Comparison of ENCODE assay signal across 8 cellular contexts in the genomic region with DNA sequence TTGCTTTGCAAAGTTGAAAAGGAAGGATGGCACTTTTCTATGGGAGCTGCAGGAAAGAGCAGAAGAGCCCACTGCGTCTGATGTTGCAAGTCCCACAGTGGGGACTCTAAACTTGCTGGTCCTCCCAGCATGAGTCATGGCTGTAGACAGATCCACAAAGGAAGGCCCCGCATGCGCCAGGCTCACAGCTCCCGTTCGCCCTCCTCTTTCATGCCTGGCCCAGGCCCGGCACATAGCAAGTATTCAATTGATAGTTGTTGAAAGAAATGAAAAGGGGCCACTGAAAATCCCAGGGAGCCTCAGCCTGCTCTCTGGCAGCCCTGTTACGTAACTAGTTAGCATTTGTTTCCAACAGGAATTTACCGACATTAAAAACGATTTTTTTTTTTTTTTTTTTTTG. TPM values are rescaled to one million over a fixed set of nuclear protein-coding genes. Genes with fewer than 3 reads are reported as not detected.
DNase-seq lines count a peak whose midpoint lies in the region; ATAC-seq and TF ChIP-seq lines count a peak whose summit lies in the region.

No MANE protein-coding gene starts in this region.

- no peaks in the 10 kb centered on the region for H3K9me3 ChIP-seq in iPS-20b (ENCODE audit: insufficient read depth, low read depth, low read length)

- H3K27ac Mint-ChIP-seq in natural killer cell = no peak overlapping the region

- in situ Hi-C loops in brain microvascular endothelial cell (cut with HindIII; ENCODE audit: low pct_ligation_motif_present, low sequenced_read_pairs) (no loop called here), GM13977 (cut with MboI; ENCODE audit: low pct_unique_long_range_greater_than_20kb, low sequenced_read_pairs, unreplicated experiment) (no loop called here)

- no peaks in the 10 kb centered on the region for H3K27me3 ChIP-seq in brain microvascular endothelial cell (replicated peaks)
- no peaks in the 10 kb centered on the region for H3K27me3 ChIP-seq in iPS-20b (ENCODE audit: insufficient read depth, low read length)

- H3K9ac ChIP-seq in iPS-20b (ENCODE audit: low read depth, low read length) = peak overlapping the region; percentile 20; the same call in 1 of the 2 replicates

- peaks cover 3 to 11% of the 10 kb centered on the region in 2 donors for H3K4me1 Mint-ChIP-seq in natural killer cell

- no peak for TF ChIP-seq CTCF in brain microvascular endothelial cell (IDR thresholded peaks at IDR 0.05; ENCODE audit: low read depth, low read length, missing control alignments)
- TF ChIP-seq CTCF in GM13977 (IDR thresholded peaks at IDR 0.05; ENCODE audit: extremely low read depth, insufficient read depth, missing control alignments) = no peak
- TF ChIP-seq CTCF in natural killer cell (IDR thresholded peaks at IDR 0.05) = no peak

- H3K36me3 ChIP-seq in brain microvascular endothelial cell (replicated peaks) (no peaks in the 10 kb centered on the region), iPS-20b (ENCODE audit: insufficient read depth, low read depth, low read length) (peaks cover 3% of the 10 kb centered on the region; the same call in 1 of the 2 replicates)

- H3K27ac ChIP-seq in brain microvascular endothelial cell (peak overlapping the region; percentile 42), iPS-20b (ENCODE audit: low read length) (peak overlapping the region; percentile 18)

- H3K9me3 Mint-ChIP-seq in natural killer cell = no peaks in the 10 kb centered on the region

- peaks cover 22% of the 10 kb centered on the region; the same call in 1 of the 2 replicates for H3K4me1 ChIP-seq in iPS-20b (ENCODE audit: insufficient read depth, low read length)

- no peaks in the 10 kb centered on the region for H3K27me3 Mint-ChIP-seq in natural killer cell (ENCODE audit: low read depth in 2 of 2)

- POLR2A ChIA-PET in HEK293T (lab: Yijun Ruan, JAX) = no interaction called here

- H3K4me3 Mint-ChIP-seq in natural killer cell = no peak overlapping the region

- DNase-seq in HEK293T (ENCODE audit: extremely low spot score) (peak; percentile 42), brain microvascular endothelial cell (peak; percentile 85), smooth muscle cell of the brain vasculature (ENCODE audit: low read depth, low spot score) (peak; percentile 77), NCI-H2081 treated with DMSO at 0.1 percent for 48 hours (lab: John Stamatoyannopoulos, UW) (no peak), GM13977 (ENCODE audit: low spot score) (no peak), natural killer cell (no peak)
- DNase-seq in activated effector memory CD4-positive, alpha-beta T cell treated with Interleukin-2 at 50 U/mL for 16 hours = no peak

- intact Hi-C loops in natural killer cell (cut with micrococcal nuclease) = no loop called here

- no peak for ATAC-seq in natural killer cell

- CTCF ChIA-PET in HEK293T (lab: Yijun Ruan, JAX) = no interaction called here

- H3K4me3 ChIP-seq in brain microvascular endothelial cell (ENCODE audit: low read depth, low read length) (no peak overlapping the region), iPS-20b (ENCODE audit: low read length) (peak overlapping the region; percentile 2; the same call in 1 of the 2 replicates)

- no peaks in the 10 kb centered on the region for H3K36me3 Mint-ChIP-seq in natural killer cell

TF ChIP-seq in HEK293T, 16 proteins besides CTCF, POLR2A, EP300 and RAD21:
- TF ChIP-seq L3MBTL2 (conservative IDR thresholded peaks at IDR 0.05) (no peak), FOXM1 (IDR thresholded peaks at IDR 0.05; ENCODE audit: borderline replicate concordance) (no peak), FOXA1 (IDR thresholded peaks at IDR 0.05) (no peak), CTBP1 (IDR thresholded peaks at IDR 0.05; ENCODE audit: borderline replicate concordance) (no peak), LEF1 (IDR thresholded peaks at IDR 0.05; ENCODE audit: borderline replicate concordance) (no peak), SUZ12 (IDR thresholded peaks at IDR 0.05) (no peak), HDGF (IDR thresholded peaks at IDR 0.05; ENCODE audit: borderline replicate concordance) (no peak), NFRKB (IDR thresholded peaks at IDR 0.05) (no peak), TARDBP (IDR thresholded peaks at IDR 0.05) (no peak), ARNT (IDR thresholded peaks at IDR 0.05) (no peak), FOXK2 (IDR thresholded peaks at IDR 0.05) (no peak), ELF4 (IDR thresholded peaks at IDR 0.05) (no peak), SP1 (IDR thresholded peaks at IDR 0.05) (no peak), BHLHE40 (IDR thresholded peaks at IDR 0.05; ENCODE audit: borderline replicate concordance) (no peak), ZNF384 (IDR thresholded peaks at IDR 0.05) (no peak)
TF ChIP-seq in HEK293T: peak in this region for 0.

RNA-seq across cellular contexts. Expression of a gene that starts 18.9 kb away (rescaled TPM):
- total RNA-seq in natural killer cell = 10 to 100 TPM; 54.0 to 56.1 (median 54.3) TPM

RNA-seq across cellular contexts. Expression of a gene that starts 54.0 kb away (rescaled TPM):
- under 1 TPM in 2 of 3 donors, not detected in 1; 0.20 to 0.28 TPM for total RNA-seq in natural killer cell

Comparison
In these comparisons a context has a peak if more than half of its experiments do, and no peak if none do; other contexts are left out.
1. DNase-seq: peak in HEK293T (single experiment), brain microvascular endothelial cell (single experiment) and smooth muscle cell of the brain vasculature (single experiment); none in activated effector memory CD4-positive, alpha-beta T cell treated with Interleukin-2 at 50 U/mL for 16 hours (single experiment), NCI-H2081 treated with DMSO at 0.1 percent for 48 hours (single experiment), GM13977 (single experiment) and natural killer cell (single experiment).